In genomic region chr4:147901886-147902285, GRCh38 we compare ENCODE assay signal across 17 cellular contexts.
DNase-seq lines count a peak whose midpoint lies in the region; ATAC-seq and TF ChIP-seq lines count a peak whose summit lies in the region.
"Had no signal": no experiment of that assay in that cellular context is flagged by ENCODE, and none has a peak within 500 bp of the region (broad histone marks: within the 10 kb centered on the region; RNA-seq: fewer than 3 reads in every experiment).

No MANE protein-coding gene starts in this region.

- H4K91ac ChIP-seq in mesenchymal stem cell (ENCODE audit: low read length): no peak overlapping the region

- H3K4ac ChIP-seq in mesenchymal stem cell (ENCODE audit: low read depth in 1 of 2, low read length in 2 of 2): no peak overlapping the region

- no peak overlapping the region for H3K23ac ChIP-seq in mesenchymal stem cell (ENCODE audit: low read length in 2 of 2)

- H2AFZ ChIP-seq in mesenchymal stem cell (ENCODE audit: low read depth, low read length): no peak overlapping the region

- no peak overlapping the region for H2BK12ac ChIP-seq in mesenchymal stem cell (ENCODE audit: low read length in 2 of 2)

- H3K9me3 ChIP-seq in mesenchymal stem cell (ENCODE audit: control insufficient read depth, low read length): peaks cover 9% of the 10 kb centered on the region
- no peaks in the 10 kb centered on the region for H3K9me3 ChIP-seq in BE2C
- H3K9me3 ChIP-seq: HAP-1 had no signal

- H2BK5ac ChIP-seq in mesenchymal stem cell (ENCODE audit: low read depth, low read length, poor library complexity, severe bottlenecking): no peak overlapping the region

- peaks cover 49% of the 10 kb centered on the region for H3K4me1 Mint-ChIP-seq in HFFc6 (ENCODE audit: low read depth)

- H2BK120ac ChIP-seq in mesenchymal stem cell (ENCODE audit: low read depth, low read length): no peak overlapping the region

- no peak overlapping the region for H3K4me3 Mint-ChIP-seq in HFFc6
- H3K4me3 Mint-ChIP-seq: CD4-positive, alpha-beta T cell had no signal

- H3K36me3 Mint-ChIP-seq in HFFc6 (ENCODE audit: low read depth): peaks cover 26% of the 10 kb centered on the region

- H3K27me3 ChIP-seq in mesenchymal stem cell (ENCODE audit: control insufficient read depth in 1 of 2, insufficient read depth in 1 of 2, low read length in 2 of 2) (no peaks in the 10 kb centered on the region), BE2C (no peaks in the 10 kb centered on the region)

- no peak overlapping the region for H3K9ac ChIP-seq in mesenchymal stem cell (ENCODE audit: low read length)

- no peaks in the 10 kb centered on the region for H3K9me3 Mint-ChIP-seq in HFFc6

- WGBS in mesenchymal stem cell: 90% methylated on average over 2 of the region's 2 CpGs

- H2AK5ac ChIP-seq in mesenchymal stem cell (ENCODE audit: low read length, severe bottlenecking): no peak overlapping the region

- no peak overlapping the region for H2BK15ac ChIP-seq in mesenchymal stem cell (ENCODE audit: low read depth, poor library complexity, severe bottlenecking)

- H3K27me3 Mint-ChIP-seq in HFFc6 (ENCODE audit: insufficient read depth): no peaks in the 10 kb centered on the region
- H3K27me3 Mint-ChIP-seq: CD4-positive, alpha-beta T cell had no signal

- H3K14ac ChIP-seq in mesenchymal stem cell (ENCODE audit: low read length in 2 of 2): no peak overlapping the region

- no peak overlapping the region for H3K27ac ChIP-seq in mesenchymal stem cell (ENCODE audit: low read length, poor library complexity, severe bottlenecking)

- no peak overlapping the region for H3K4me2 ChIP-seq in mesenchymal stem cell (ENCODE audit: low read length, poor library complexity, severe bottlenecking)

- no peak overlapping the region for H3K18ac ChIP-seq in mesenchymal stem cell (ENCODE audit: low read depth in 1 of 2, low read length in 2 of 2)

- no peak overlapping the region for H3K4me3 ChIP-seq in mesenchymal stem cell (ENCODE audit: insufficient read depth in 1 of 2, low read depth in 1 of 2, low read length in 2 of 2)
- H3K4me3 ChIP-seq in BE2C (ENCODE audit: low read depth, low read length): no peak overlapping the region
- H3K4me3 ChIP-seq: HAP-1 had no signal

- no peak for ATAC-seq in GM19023 (IDR thresholded peaks at IDR 0.05; ENCODE audit: unreplicated experiment)

- H3K4me1 ChIP-seq in mesenchymal stem cell (ENCODE audit: control insufficient read depth, insufficient read depth, low read depth, low read length): no peaks in the 10 kb centered on the region
- no peaks in the 10 kb centered on the region for H3K4me1 ChIP-seq in BE2C
- H3K4me1 ChIP-seq: HAP-1 had no signal

- peak; percentile 77 for DNase-seq in EH (ENCODE audit: low read depth)
- DNase-seq in HFFc6: no peak
- DNase-seq in fibroblast of gingiva (ENCODE audit: low read depth): peak; percentile 36
- peak; percentile 11 for DNase-seq in mesenchymal stem cell
- DNase-seq in HuH-7.5 (ENCODE audit: low spot score): no peak
- DNase-seq in BE2C: no peak
- DNase-seq in NCI-H1105 (lab: John Stamatoyannopoulos, UW): no peak
- DNase-seq: 8988T; ACHN; C1 segment of cervical spinal cord; Calu3; CD4-positive, alpha-beta T cell; DMS79; GDM1; KBM-7 had no signal

- TF ChIP-seq CTCF in HFFc6 (IDR thresholded peaks at IDR 0.05): no peak
- TF ChIP-seq CTCF in BE2C (IDR thresholded peaks at IDR 0.05; ENCODE audit: low read depth, low read length): no peak

- H3K36me3 ChIP-seq in mesenchymal stem cell (ENCODE audit: control insufficient read depth in 1 of 2, insufficient read depth in 2 of 2, low read depth in 1 of 2, low read length in 2 of 2) (peaks cover 3 to 27% of the 10 kb centered on the region in 2 experiments), BE2C (no peaks in the 10 kb centered on the region)
- H3K36me3 ChIP-seq: HAP-1 had no signal

- peaks cover 15% of the 10 kb centered on the region for H3K79me1 ChIP-seq in mesenchymal stem cell (replicated peaks; ENCODE audit: low read length, poor library complexity, severe bottlenecking)

- no peak overlapping the region for H4K8ac ChIP-seq in mesenchymal stem cell (ENCODE audit: low read length)

- peak overlapping the region; percentile 49 for H3K27ac Mint-ChIP-seq in HFFc6
- H3K27ac Mint-ChIP-seq: CD4-positive, alpha-beta T cell had no signal

Comparison
In these comparisons a context has a peak if more than half of its experiments do, and no peak if none do; other contexts are left out.
1. DNase-seq: peak in EH (single experiment), fibroblast of gingiva (single experiment) and mesenchymal stem cell (single experiment); none in HFFc6 (single experiment), HuH-7.5 (single experiment), BE2C (single experiment) and NCI-H1105 (single experiment).